Comparison of ENCODE assay signal across 17 cellular contexts in the genomic region with DNA sequence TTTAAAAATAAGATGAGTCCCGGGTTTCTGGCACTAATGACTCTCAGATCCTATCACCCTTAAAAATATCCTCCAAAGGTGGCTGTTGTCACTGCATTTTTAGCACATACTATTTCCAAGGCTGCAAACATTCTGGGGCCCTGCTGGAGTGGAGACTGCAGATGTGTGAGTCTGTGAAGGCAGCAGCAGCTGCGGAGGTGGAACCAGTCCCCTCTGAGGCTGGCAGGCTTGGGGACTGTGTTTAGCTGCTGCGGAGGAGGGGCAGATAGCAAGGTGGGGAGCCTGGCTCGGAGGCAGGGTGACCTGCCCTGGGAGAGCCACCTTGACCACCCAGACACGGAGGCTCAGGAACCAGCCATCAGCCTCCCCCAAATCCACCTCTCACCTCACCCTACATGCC.
DNase-seq lines count a peak whose midpoint lies in the region; ATAC-seq, FAIRE-seq and TF ChIP-seq lines count a peak whose summit lies in the region.
"Had no signal": no experiment of that assay in that cellular context is flagged by ENCODE, and none has a peak within 500 bp of the region (broad histone marks: within the 10 kb centered on the region; RNA-seq: fewer than 3 reads in every experiment).

No MANE protein-coding gene starts in this region.

- no peaks in the 10 kb centered on the region for H3K36me3 ChIP-seq in SJCRH30
- no peaks in the 10 kb centered on the region for H3K36me3 ChIP-seq in PC-9 (ENCODE audit: low read depth)
- no peaks in the 10 kb centered on the region for H3K36me3 ChIP-seq in CD8-positive, alpha-beta memory T cell (ENCODE audit: insufficient read depth, low read length)

- H3K9me2 ChIP-seq in PC-9 (ENCODE audit: insufficient read depth): no peaks in the 10 kb centered on the region

- no peaks in the 10 kb centered on the region for H3K4me1 Mint-ChIP-seq in CD8-positive, alpha-beta memory T cell
- H3K4me1 Mint-ChIP-seq: CD14-positive monocyte had no signal

- no peak overlapping the region for H2AFZ ChIP-seq in PC-9

- H3K27ac ChIP-seq in SJCRH30: peak overlapping the region; percentile 83
- H3K27ac ChIP-seq in PC-9: no peak overlapping the region
- H3K27ac ChIP-seq in CD8-positive, alpha-beta memory T cell (ENCODE audit: low read depth, low read length): no peak overlapping the region

- intact Hi-C loops in PC-9 (cut with micrococcal nuclease; ENCODE audit: unreplicated experiment): no loop called here

- no peak for TF ChIP-seq POLR2A in GM12891 (IDR thresholded peaks at IDR 0.05; ENCODE audit: low read depth, low read length)

- no peaks in the 10 kb centered on the region for H3K27me3 ChIP-seq in SJCRH30
- H3K27me3 ChIP-seq in PC-9 (ENCODE audit: insufficient read depth, low read depth): no peaks in the 10 kb centered on the region
- no peaks in the 10 kb centered on the region for H3K27me3 ChIP-seq in CD8-positive, alpha-beta memory T cell (ENCODE audit: insufficient read depth, low read length, poor library complexity, severe bottlenecking)

- DNase-seq in GM12891 (ENCODE audit: insufficient read length, low spot score) (no peak), SJCRH30 (no peak), occipital lobe (lab: John Stamatoyannopoulos, UW) (peak; percentile 58), superior temporal gyrus (ENCODE audit: extremely low spot score) (peak; percentile 50), PC-9 (no peak)
- DNase-seq in CD8-positive, alpha-beta memory T cell: no peak
- DNase-seq: CD8-positive, alpha-beta T cell had no signal

- no peaks in the 10 kb centered on the region for H4K20me1 ChIP-seq in PC-9 (ENCODE audit: insufficient read depth)

- no peaks in the 10 kb centered on the region for H3K27me3 Mint-ChIP-seq in CD8-positive, alpha-beta memory T cell
- H3K27me3 Mint-ChIP-seq: B cell had no signal

- POLR2A ChIA-PET in PC-9 (lab: Charles Lee; ENCODE audit: unreplicated experiment): no interaction called here
- POLR2A ChIA-PET in CD8-positive, alpha-beta memory T cell (lab: Charles Lee): no interaction called here

- no peaks in the 10 kb centered on the region for H3K9me3 Mint-ChIP-seq in CD8-positive, alpha-beta memory T cell
- H3K9me3 Mint-ChIP-seq: CD8-positive, alpha-beta T cell had no signal

- H3K9me3 ChIP-seq in SJCRH30 (replicated peaks) (no peaks in the 10 kb centered on the region), PC-9 (ENCODE audit: insufficient read depth, low read depth) (no peaks in the 10 kb centered on the region)
- H3K9me3 ChIP-seq in CD8-positive, alpha-beta memory T cell (ENCODE audit: low read length): no peaks in the 10 kb centered on the region
- H3K9me3 ChIP-seq: Caco-2 had no signal

- BruUV-seq in PC-9 (replicated peaks; lab: Mats Ljungman, UMichigan): no TSS peak

- no peak for ATAC-seq in GM21423 (IDR thresholded peaks at IDR 0.05; ENCODE audit: unreplicated experiment)
- ATAC-seq: CD8-positive, alpha-beta T cell; HCT116; HepG2 had no signal

- CTCF ChIA-PET in PC-9 (lab: Charles Lee): no interaction called here
- CTCF ChIA-PET in CD8-positive, alpha-beta memory T cell (lab: Charles Lee): interaction anchor here (1.4 kb wide), 1 partner anchor 18 kb away, joined by 4 read pairs; no protein-coding TSS in a partner anchor

- peaks cover 0 to 1% (median 0%) of the 10 kb centered on the region in 3 donors for H3K36me3 Mint-ChIP-seq in CD8-positive, alpha-beta memory T cell
- H3K36me3 Mint-ChIP-seq: CD14-positive monocyte; CD8-positive, alpha-beta T cell had no signal

- no peak overlapping the region for H3K4me3 Mint-ChIP-seq in CD8-positive, alpha-beta memory T cell
- H3K4me3 Mint-ChIP-seq: B cell; CD14-positive monocyte; CD8-positive, alpha-beta T cell had no signal

- no peak for TF ChIP-seq CTCF in PC-9 (conservative IDR thresholded peaks at IDR 0.05)

- H3K4me3 ChIP-seq in SJCRH30 (no peak overlapping the region), PC-9 (no peak overlapping the region)
- H3K4me3 ChIP-seq in CD8-positive, alpha-beta memory T cell (ENCODE audit: low read length): no peak overlapping the region

- H3K79me2 ChIP-seq in PC-9 (ENCODE audit: low read depth): no peaks in the 10 kb centered on the region

- H3K4me1 ChIP-seq in SJCRH30 (peaks cover 38% of the 10 kb centered on the region), PC-9 (replicated peaks; ENCODE audit: insufficient read depth) (peaks cover 9% of the 10 kb centered on the region)
- H3K4me1 ChIP-seq in CD8-positive, alpha-beta memory T cell (ENCODE audit: insufficient read depth, low read length): no peaks in the 10 kb centered on the region
- H3K4me1 ChIP-seq: Caco-2 had no signal

- no peaks in the 10 kb centered on the region for H3F3A ChIP-seq in PC-9 (ENCODE audit: insufficient read depth, low read depth)

- peak; percentile 40 for FAIRE-seq in GM12891 (lab: Jason Lieb, UNC)
- FAIRE-seq: A204.1, GM19239, H54, HepG2, HTR-8/SVneo had no signal

- no peak overlapping the region for H3K4me2 ChIP-seq in PC-9

- H3K27ac Mint-ChIP-seq in CD8-positive, alpha-beta memory T cell: no peak overlapping the region
- H3K27ac Mint-ChIP-seq: B cell; CD14-positive monocyte; CD8-positive, alpha-beta T cell had no signal

TF ChIP-seq in GM12891, 5 proteins besides CTCF, POLR2A, EP300 and RAD21:
- TF ChIP-seq TAF1 (IDR thresholded peaks at IDR 0.05; ENCODE audit: low read depth, low read length): no peak
- no peak for TF ChIP-seq POLR2AphosphoS5 (IDR thresholded peaks at IDR 0.05; ENCODE audit: low read depth, low read length)
- TF ChIP-seq PAX5 (IDR thresholded peaks at IDR 0.05; ENCODE audit: insufficient read depth, low read length, severe bottlenecking): no peak
- no peak for TF ChIP-seq SPI1 (IDR thresholded peaks at IDR 0.05; ENCODE audit: low read depth, low read length)
- TF ChIP-seq POU2F2 (IDR thresholded peaks at IDR 0.05; ENCODE audit: low read depth, low read length): no peak

Comparison
In these comparisons a context has a peak if more than half of its experiments do, and no peak if none do; other contexts are left out.
1. DNase-seq: peak in occipital lobe (single experiment) and superior temporal gyrus (single experiment); none in GM12891 (single experiment), SJCRH30 (0 of 2), PC-9 (0 of 2) and CD8-positive, alpha-beta memory T cell (0 of 5).